Comparison of ENCODE assay signal across 18 cellular contexts in the genomic region with DNA sequence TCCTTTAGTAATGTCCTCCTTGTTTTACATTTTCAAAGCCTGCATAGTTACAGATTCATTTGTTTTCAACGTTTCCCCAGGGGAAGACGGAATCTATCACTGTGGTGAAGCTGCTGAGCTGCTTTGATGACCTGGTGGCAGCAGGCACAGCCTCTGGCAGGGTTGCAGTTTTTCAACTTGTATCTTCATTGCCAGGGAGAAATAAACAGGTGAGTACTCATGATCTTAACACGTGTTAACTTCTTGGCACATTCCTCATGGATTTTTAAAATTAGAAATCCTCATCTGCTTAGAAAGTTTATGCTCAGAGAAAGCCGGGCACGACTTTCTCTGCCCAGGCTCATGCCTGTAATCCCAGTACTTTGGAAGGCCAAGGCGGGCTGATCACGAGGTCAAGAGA. TPM values are rescaled to one million over a fixed set of nuclear protein-coding genes. Genes with fewer than 3 reads are reported as not detected.
DNase-seq lines count a peak whose midpoint lies in the region; ATAC-seq and TF ChIP-seq lines count a peak whose summit lies in the region.
"Had no signal": no experiment of that assay in that cellular context is flagged by ENCODE, and none has a peak within 500 bp of the region (broad histone marks: within the 10 kb centered on the region; RNA-seq: fewer than 3 reads in every experiment).

No MANE protein-coding gene starts in this region.

- H3K36me3 ChIP-seq in GM23338 (ENCODE audit: insufficient read depth) (0 out of 2 replicates have a peak, but pooled peaks cover 6% of the 10 kb centered on the region), heart right ventricle (peaks cover 0 to 42% (median 0%) of the 10 kb centered on the region in 9 donors), rectal smooth muscle tissue (ENCODE audit: control insufficient read depth, insufficient read depth, low read length) (no peaks in the 10 kb centered on the region)

- H3K4me3 ChIP-seq in GM23338 (no peak overlapping the region), heart right ventricle (no peak overlapping the region), rectal smooth muscle tissue (ENCODE audit: low read length) (no peak overlapping the region)
- H3K4me3 ChIP-seq: A549; BLaER1 treated with 17β-estradiol and CSF1 and Interleukin-3, amounts not matched to agents 10 nM and 100 nM had no signal

- H3K79me2 ChIP-seq in GM23338 (replicated peaks; ENCODE audit: insufficient read depth), result no peaks in the 10 kb centered on the region

- peaks cover 35% of the 10 kb centered on the region for H3K36me3 Mint-ChIP-seq in GM23338 (ENCODE audit: low read depth)

- WGBS in heart right ventricle, 2 donors, result 52 to 72% methylated on average over 7 of the region's 7 CpGs

- H2AFZ ChIP-seq in GM23338, result no peak overlapping the region

- peaks cover 14% of the 10 kb centered on the region for H3K9me3 Mint-ChIP-seq in GM23338

- H3K4me1 Mint-ChIP-seq in GM23338, result peaks cover 24% of the 10 kb centered on the region

- no peak overlapping the region for H3K4me2 ChIP-seq in GM23338
- H3K4me2 ChIP-seq: A549; BLaER1 treated with 17β-estradiol and CSF1 and Interleukin-3, amounts not matched to agents 10 nM and 100 nM had no signal

- H3K27me3 ChIP-seq in GM23338 (ENCODE audit: insufficient read depth) (no peaks in the 10 kb centered on the region), heart right ventricle (no peaks in the 10 kb centered on the region), rectal smooth muscle tissue (ENCODE audit: control insufficient read depth, insufficient read depth, low read length) (no peaks in the 10 kb centered on the region)
- H3K27me3 ChIP-seq: BLaER1 treated with 17β-estradiol and CSF1 and Interleukin-3, amounts not matched to agents 10 nM and 100 nM had no signal

- peak overlapping the region; percentile 53 for H3K27ac Mint-ChIP-seq in GM23338

- H3K4me3 Mint-ChIP-seq in GM23338, result no peak overlapping the region

- 0 out of 2 replicates have a peak overlapping the region, but pooled peaks have one; percentile 29 for H3K27ac ChIP-seq in GM23338 (ENCODE audit: low read depth)
- H3K27ac ChIP-seq in cingulate gyrus (ENCODE audit: low read depth, low read length), result peak overlapping the region; percentile 55
- H3K27ac ChIP-seq in heart right ventricle, result peak overlapping the region; percentile 50 to 86 (median 74)
- peak overlapping the region; percentile 61 for H3K27ac ChIP-seq in rectal smooth muscle tissue (ENCODE audit: low read depth, low read length)
- H3K27ac ChIP-seq: A549; BLaER1 treated with 17β-estradiol and CSF1 and Interleukin-3, amounts not matched to agents 10 nM and 100 nM had no signal

- DNase-seq in GM23338 (ENCODE audit: low spot score) (no peak), heart right ventricle (peak in 1 of 2 donors; percentile 13), NCI-H748 (lab: John Stamatoyannopoulos, UW; ENCODE audit: unreplicated experiment) (no peak), HuH-7.5 (ENCODE audit: low spot score) (no peak)
- DNase-seq: DND-41, GDM1, IMR-90, Karpas-422, MM.1S, NCI-H1092 treated with DMSO at 0.1 percent for 48 hours, NCI-H2081 treated with DMSO at 0.1 percent for 48 hours, NCI-H510A treated with DMSO at 0.1 percent for 48 hours had no signal

- H3K9me2 ChIP-seq in GM23338 (ENCODE audit: insufficient read depth), result no peaks in the 10 kb centered on the region

- H4K20me1 ChIP-seq in GM23338 (replicated peaks; ENCODE audit: insufficient read depth), result no peaks in the 10 kb centered on the region
- H4K20me1 ChIP-seq: BLaER1 treated with 17β-estradiol and CSF1 and Interleukin-3, amounts not matched to agents 10 nM and 100 nM had no signal

- peaks cover 16% of the 10 kb centered on the region for H3K4me1 ChIP-seq in GM23338 (ENCODE audit: insufficient read depth)
- H3K4me1 ChIP-seq in heart right ventricle, result peaks cover 0 to 19% (median 11%) of the 10 kb centered on the region in 9 donors
- H3K4me1 ChIP-seq in rectal smooth muscle tissue (ENCODE audit: control insufficient read depth, insufficient read depth, low read length), result peaks cover 6% of the 10 kb centered on the region
- H3K4me1 ChIP-seq: A549 had no signal

- peaks cover 1% of the 10 kb centered on the region for H3K27me3 Mint-ChIP-seq in GM23338 (ENCODE audit: insufficient read depth, low read depth, poor library complexity)

- H3F3A ChIP-seq in GM23338 (replicated peaks; ENCODE audit: low read depth), result no peaks in the 10 kb centered on the region; the same call in 1 of the 2 replicates

- intact Hi-C loops in heart right ventricle (cut with DNase I), result no loop called here

- ATAC-seq in GM23338, result no peak
- peak in 6 of 8 donors; percentile 34 to 72 (median 58) for ATAC-seq in heart right ventricle
- ATAC-seq in GM19328 (IDR thresholded peaks at IDR 0.05; ENCODE audit: unreplicated experiment), result no peak
- no peak for ATAC-seq in HG02840 (IDR thresholded peaks at IDR 0.05; ENCODE audit: low FRiP score, unreplicated experiment)
- ATAC-seq: A549 had no signal

- TF ChIP-seq CTCF in GM23338 (conservative IDR thresholded peaks at IDR 0.05; ENCODE audit: low read depth in 2 of 2) (no peak), heart right ventricle (IDR thresholded peaks at IDR 0.05) (no peak)

- peaks cover 0 to 17% (median 12%) of the 10 kb centered on the region in 11 donors for H3K9me3 ChIP-seq in heart right ventricle

- H3K9ac ChIP-seq in rectal smooth muscle tissue (ENCODE audit: low read length), result no peak overlapping the region
- H3K9ac ChIP-seq: BLaER1 treated with 17β-estradiol and CSF1 and Interleukin-3, amounts not matched to agents 10 nM and 100 nM had no signal

TF ChIP-seq in GM23338, 12 proteins besides CTCF, POLR2A, EP300 and RAD21 (continues in another document):
- TF ChIP-seq JUNB (IDR thresholded peaks at IDR 0.05; ENCODE audit: unreplicated experiment), result no peak
- TF ChIP-seq STAT1 (IDR thresholded peaks at IDR 0.05; ENCODE audit: unreplicated experiment), result no peak
- TF ChIP-seq EZH2 (IDR thresholded peaks at IDR 0.05; ENCODE audit: low read depth, unreplicated experiment), result no peak
- TF ChIP-seq POLR2AphosphoS5 (IDR thresholded peaks at IDR 0.05; ENCODE audit: low read depth), result no peak
- TF ChIP-seq, protein P1, sequence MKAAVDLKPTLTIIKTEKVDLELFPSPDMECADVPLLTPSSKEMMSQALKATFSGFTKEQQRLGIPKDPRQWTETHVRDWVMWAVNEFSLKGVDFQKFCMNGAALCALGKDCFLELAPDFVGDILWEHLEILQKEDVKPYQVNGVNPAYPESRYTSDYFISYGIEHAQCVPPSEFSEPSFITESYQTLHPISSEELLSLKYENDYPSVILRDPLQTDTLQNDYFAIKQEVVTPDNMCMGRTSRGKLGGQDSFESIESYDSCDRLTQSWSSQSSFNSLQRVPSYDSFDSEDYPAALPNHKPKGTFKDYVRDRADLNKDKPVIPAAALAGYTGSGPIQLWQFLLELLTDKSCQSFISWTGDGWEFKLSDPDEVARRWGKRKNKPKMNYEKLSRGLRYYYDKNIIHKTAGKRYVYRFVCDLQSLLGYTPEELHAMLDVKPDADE (IDR thresholded peaks at IDR 0.05), result no peak
- TF ChIP-seq, protein P2, sequence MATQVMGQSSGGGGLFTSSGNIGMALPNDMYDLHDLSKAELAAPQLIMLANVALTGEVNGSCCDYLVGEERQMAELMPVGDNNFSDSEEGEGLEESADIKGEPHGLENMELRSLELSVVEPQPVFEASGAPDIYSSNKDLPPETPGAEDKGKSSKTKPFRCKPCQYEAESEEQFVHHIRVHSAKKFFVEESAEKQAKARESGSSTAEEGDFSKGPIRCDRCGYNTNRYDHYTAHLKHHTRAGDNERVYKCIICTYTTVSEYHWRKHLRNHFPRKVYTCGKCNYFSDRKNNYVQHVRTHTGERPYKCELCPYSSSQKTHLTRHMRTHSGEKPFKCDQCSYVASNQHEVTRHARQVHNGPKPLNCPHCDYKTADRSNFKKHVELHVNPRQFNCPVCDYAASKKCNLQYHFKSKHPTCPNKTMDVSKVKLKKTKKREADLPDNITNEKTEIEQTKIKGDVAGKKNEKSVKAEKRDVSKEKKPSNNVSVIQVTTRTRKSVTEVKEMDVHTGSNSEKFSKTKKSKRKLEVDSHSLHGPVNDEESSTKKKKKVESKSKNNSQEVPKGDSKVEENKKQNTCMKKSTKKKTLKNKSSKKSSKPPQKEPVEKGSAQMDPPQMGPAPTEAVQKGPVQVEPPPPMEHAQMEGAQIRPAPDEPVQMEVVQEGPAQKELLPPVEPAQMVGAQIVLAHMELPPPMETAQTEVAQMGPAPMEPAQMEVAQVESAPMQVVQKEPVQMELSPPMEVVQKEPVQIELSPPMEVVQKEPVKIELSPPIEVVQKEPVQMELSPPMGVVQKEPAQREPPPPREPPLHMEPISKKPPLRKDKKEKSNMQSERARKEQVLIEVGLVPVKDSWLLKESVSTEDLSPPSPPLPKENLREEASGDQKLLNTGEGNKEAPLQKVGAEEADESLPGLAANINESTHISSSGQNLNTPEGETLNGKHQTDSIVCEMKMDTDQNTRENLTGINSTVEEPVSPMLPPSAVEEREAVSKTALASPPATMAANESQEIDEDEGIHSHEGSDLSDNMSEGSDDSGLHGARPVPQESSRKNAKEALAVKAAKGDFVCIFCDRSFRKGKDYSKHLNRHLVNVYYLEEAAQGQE (IDR thresholded peaks at IDR 0.05; ENCODE audit: unreplicated experiment), result no peak
- TF ChIP-seq EZH2phosphoT487 (IDR thresholded peaks at IDR 0.05; ENCODE audit: unreplicated experiment), result no peak
- no peak for TF ChIP-seq CREB1 (CRISPR knock-in tag; IDR thresholded peaks at IDR 0.05; ENCODE audit: low read depth)
- no peak for TF ChIP-seq ZNF114 (CRISPR knock-in tag; IDR thresholded peaks at IDR 0.05)
- TF ChIP-seq ZNF331 (CRISPR knock-in tag; IDR thresholded peaks at IDR 0.05; ENCODE audit: low read depth), result no peak
- no peak for TF ChIP-seq NANOG (IDR thresholded peaks at IDR 0.05; ENCODE audit: borderline replicate concordance)

RNA-seq across cellular contexts. Expression of a gene that starts 44.5 kb away (rescaled TPM):
- 16.9 and 20.5 TPM in 2 replicates for total RNA-seq in GM23338 (2014; rRNA removed; shearing (Covaris generic))
- polyA plus RNA-seq in GM23338 (2016; fragmentation: Nextera tagmentation; extraction: Ambion mirVana), result 4.8 and 5.2 TPM in 2 replicates
- 10 to 100 TPM; 20.1 to 34.2 (median 25.3) TPM for total RNA-seq in heart right ventricle
- 1 to 10 TPM; 6.8 to 6.9 TPM for polyA plus RNA-seq in heart right ventricle

RNA-seq across cellular contexts. Expression of a gene that starts 44.6 kb away (rescaled TPM):
- total RNA-seq in GM23338 (2014; rRNA removed; shearing (Covaris generic)), result 54.0 and 65.4 TPM in 2 replicates
- polyA plus RNA-seq in GM23338 (2016; fragmentation: Nextera tagmentation; extraction: Ambion mirVana) (63.1 and 64.9 TPM in 2 replicates), heart right ventricle (10 to 100 TPM; 40.8 to 46.0 TPM)
- total RNA-seq in heart right ventricle, result 10 to 100 TPM; 26.6 to 36.7 (median 31.0) TPM

Comparison
In these comparisons a context has a peak if more than half of its experiments do, and no peak if none do; other contexts are left out.
1. ATAC-seq: peak in heart right ventricle (6 of 8); none in GM23338 (single experiment), GM19328 (single experiment) and HG02840 (single experiment).
2. Peak in every context shown above with its lines, with median percentiles within 50 percentile points of each other: H3K27ac ChIP-seq.